In the genomic region with DNA sequence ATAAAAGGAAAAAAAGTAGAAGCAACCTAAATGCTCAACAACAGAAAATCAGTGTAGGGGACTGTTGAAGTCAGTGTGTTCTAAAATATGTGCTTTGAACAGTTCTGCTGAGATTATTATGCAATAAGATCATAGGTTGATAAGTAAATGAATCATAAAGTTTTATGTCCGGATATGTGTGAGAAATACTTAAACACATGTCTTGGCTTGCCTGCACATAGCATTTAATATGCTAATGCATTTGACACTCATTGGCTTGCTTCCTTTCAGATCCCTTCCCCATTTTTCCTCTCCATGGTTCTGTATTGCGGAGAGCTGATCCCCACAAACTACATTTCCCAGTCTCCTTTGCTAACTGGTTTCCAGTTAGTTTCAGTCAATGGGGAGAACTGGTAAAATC, we compare ENCODE assay signal across 25 cellular contexts.
DNase-seq lines count a peak whose midpoint lies in the region; ATAC-seq and TF ChIP-seq lines count a peak whose summit lies in the region.
"Had no signal": no experiment of that assay in that cellular context is flagged by ENCODE, and none has a peak within 500 bp of the region (broad histone marks: within the 10 kb centered on the region; RNA-seq: fewer than 3 reads in every experiment).

No MANE protein-coding gene starts in this region.

- H3K4me2 ChIP-seq in PC-3 (ENCODE audit: low read length): no peak overlapping the region

- H3K27me3 ChIP-seq in PC-3 (ENCODE audit: low read length) (no peaks in the 10 kb centered on the region), esophagus squamous epithelium (no peaks in the 10 kb centered on the region), left lung (no peaks in the 10 kb centered on the region)
- H3K27me3 ChIP-seq: ascending aorta, pancreas, upper lobe of left lung had no signal

- no peaks in the 10 kb centered on the region for H3F3A ChIP-seq in PC-3 (ENCODE audit: low read length, unreplicated experiment)

- no peak for TF ChIP-seq POLR2A in esophagus squamous epithelium (IDR thresholded peaks at IDR 0.05)

- no peaks in the 10 kb centered on the region for H3K4me1 Mint-ChIP-seq in osteocyte (ENCODE audit: unreplicated experiment)
- H3K4me1 Mint-ChIP-seq: activated CD4-positive, alpha-beta memory T cell treated with anti-CD3 and anti-CD28 coated beads, Interleukin-2, amount 10 ng/mL, durations not matched to agents 7 days and 5 days; naive B cell; T-helper 17 cell had no signal

- intact Hi-C loops in PC-3 (cut with micrococcal nuclease) (no loop called here), esophagus squamous epithelium (cut with DNase I) (no loop called here), mucosa of descending colon (cut with DNase I, micrococcal nuclease) (no loop called here), left lung (cut with DNase I) (no loop called here)

- H4K20me1 ChIP-seq in PC-3 (ENCODE audit: low read length): no peaks in the 10 kb centered on the region

- no TSS peak for BruUV-seq in PC-3 (replicated peaks; lab: Mats Ljungman, UMichigan)

- no peak overlapping the region for H3K27ac Mint-ChIP-seq in osteocyte (ENCODE audit: unreplicated experiment)
- H3K27ac Mint-ChIP-seq: activated CD4-positive, alpha-beta memory T cell treated with anti-CD3 and anti-CD28 coated beads, Interleukin-2, amount 10 ng/mL, durations not matched to agents 7 days and 5 days; naive B cell; stimulated activated naive CD8-positive, alpha-beta T cell treated with anti-CD3 and anti-CD28 coated beads, Interleukin-15, Interleukin-2, amounts not matched to agents 100 ng/mL and 50 ng/mL, for 24 hours; T-helper 17 cell had no signal

- no peaks in the 10 kb centered on the region for H3K79me2 ChIP-seq in PC-3 (ENCODE audit: low read length)

- ATAC-seq in PC-3: peak; percentile 66
- peak; percentile 68 for ATAC-seq in mucosa of descending colon
- ATAC-seq in left lung: no peak
- no peak for ATAC-seq in GM19324 (IDR thresholded peaks at IDR 0.05; ENCODE audit: low FRiP score, unreplicated experiment)
- ATAC-seq: heart left ventricle, pancreas, sciatic nerve, T-helper 17 cell had no signal

- H3K9me3 ChIP-seq in PC-3 (ENCODE audit: low read length): no peaks in the 10 kb centered on the region
- H3K9me3 ChIP-seq in esophagus squamous epithelium: no peaks in the 10 kb centered on the region
- no peaks in the 10 kb centered on the region for H3K9me3 ChIP-seq in mucosa of descending colon
- no peaks in the 10 kb centered on the region for H3K9me3 ChIP-seq in left lung
- H3K9me3 ChIP-seq: ascending aorta, heart left ventricle, pancreas, upper lobe of left lung had no signal

- 45 to 55% methylated on average over 2 of the region's 2 CpGs for WGBS in esophagus squamous epithelium, 2 donors

- no peaks in the 10 kb centered on the region for H3K36me3 Mint-ChIP-seq in osteocyte (ENCODE audit: unreplicated experiment)
- H3K36me3 Mint-ChIP-seq: naive B cell had no signal

- no peaks in the 10 kb centered on the region for H3K9me2 ChIP-seq in PC-3 (replicated peaks; ENCODE audit: low read length)

- H3K27ac ChIP-seq in PC-3 (ENCODE audit: low read length) (no peak overlapping the region), esophagus squamous epithelium (peak overlapping the region in 3 of 4 donors; percentile 18 to 42 (median 40)), left lung (no peak overlapping the region)
- H3K27ac ChIP-seq: ascending aorta, coronary artery, heart left ventricle, pancreas, upper lobe of left lung, WERI-Rb-1 had no signal

- peak; percentile 73 for DNase-seq in ELR (ENCODE audit: low read depth)
- peak; percentile 63 for DNase-seq in PC-3
- no peak for DNase-seq in esophagus squamous epithelium (lab: John Stamatoyannopoulos, UW)
- peak in 1 of 3 donors; percentile 17 for DNase-seq in mucosa of descending colon
- DNase-seq in SW 1271 (lab: John Stamatoyannopoulos, UW): no peak
- DNase-seq in left lung: no peak
- no peak for DNase-seq in osteocyte (ENCODE audit: extremely low spot score, unreplicated experiment)
- DNase-seq: activated CD4-positive, alpha-beta memory T cell treated with anti-CD3 and anti-CD28 coated beads, Interleukin-2, amount 10 ng/mL, durations not matched to agents 7 days and 5 days; activated naive CD4-positive, alpha-beta T cell treated with Interleukin-2 at 50 U/mL for 16 hours; activated T-cell treated with anti-CD3 and anti-CD28 coated beads, Interleukin-2, amount 50 U/mL, for 1 hour; heart left ventricle; naive B cell; NCI-H2029 treated with DMSO at 0.1 percent for 48 hours; pancreas; Right ventricle myocardium superior; stimulated activated CD4-positive, alpha-beta T cell treated with anti-CD3 and anti-CD28 coated beads, Interleukin-1b, Interleukin-23, amount 100 ng/mL, for 48 hours; T-helper 17 cell; upper lobe of left lung; WERI-Rb-1 had no signal

- H3K4me3 Mint-ChIP-seq in osteocyte (ENCODE audit: unreplicated experiment): no peak overlapping the region
- H3K4me3 Mint-ChIP-seq: activated CD4-positive, alpha-beta memory T cell treated with anti-CD3 and anti-CD28 coated beads, Interleukin-2, amount 10 ng/mL, durations not matched to agents 7 days and 5 days; naive B cell; stimulated activated naive CD8-positive, alpha-beta T cell treated with anti-CD3 and anti-CD28 coated beads, Interleukin-15, Interleukin-2, amounts not matched to agents 100 ng/mL and 50 ng/mL, for 24 hours; T-helper 17 cell had no signal

- POLR2A ChIA-PET in PC-3 (lab: Charles Lee; ENCODE audit: unreplicated experiment): no interaction called here

- H3K9me3 Mint-ChIP-seq in osteocyte (ENCODE audit: unreplicated experiment): no peaks in the 10 kb centered on the region
- H3K9me3 Mint-ChIP-seq: stimulated activated naive CD8-positive, alpha-beta T cell treated with anti-CD3 and anti-CD28 coated beads, Interleukin-15, Interleukin-2, amounts not matched to agents 100 ng/mL and 50 ng/mL, for 24 hours had no signal

- no peak overlapping the region for H2AFZ ChIP-seq in PC-3 (ENCODE audit: low read length)

- H3K27me3 Mint-ChIP-seq in osteocyte (ENCODE audit: unreplicated experiment): peaks cover 2% of the 10 kb centered on the region
- H3K27me3 Mint-ChIP-seq: activated CD4-positive, alpha-beta memory T cell treated with anti-CD3 and anti-CD28 coated beads, Interleukin-2, amount 10 ng/mL, durations not matched to agents 7 days and 5 days; stimulated activated naive CD8-positive, alpha-beta T cell treated with anti-CD3 and anti-CD28 coated beads, Interleukin-15, Interleukin-2, amounts not matched to agents 100 ng/mL and 50 ng/mL, for 24 hours; T-helper 17 cell had no signal

- peaks cover 10% of the 10 kb centered on the region for H3K4me1 ChIP-seq in PC-3 (ENCODE audit: insufficient read depth, low read length)
- H3K4me1 ChIP-seq in esophagus squamous epithelium: peaks cover 0 to 31% (median 9%) of the 10 kb centered on the region in 3 donors
- H3K4me1 ChIP-seq in mucosa of descending colon (ENCODE audit: low read depth): peaks cover 23% of the 10 kb centered on the region
- H3K4me1 ChIP-seq in left lung: no peaks in the 10 kb centered on the region
- H3K4me1 ChIP-seq: ascending aorta, heart left ventricle, pancreas had no signal

- H3K4me3 ChIP-seq in PC-3 (ENCODE audit: low read length) (no peak overlapping the region), esophagus squamous epithelium (no peak overlapping the region), mucosa of descending colon (no peak overlapping the region), left lung (no peak overlapping the region)
- H3K4me3 ChIP-seq: ascending aorta, coronary artery, heart left ventricle, lung, pancreas, upper lobe of left lung had no signal

- CTCF ChIA-PET in PC-3 (lab: Charles Lee): no interaction called here

- TF ChIP-seq CTCF in PC-3 (conservative IDR thresholded peaks at IDR 0.05; ENCODE audit: low read depth, low read length) (no peak), esophagus squamous epithelium (IDR thresholded peaks at IDR 0.05) (no peak), mucosa of descending colon (IDR thresholded peaks at IDR 0.05) (no peak), left lung (IDR thresholded peaks at IDR 0.05) (no peak), osteocyte (IDR thresholded peaks at IDR 0.05) (no peak)

- H3K36me3 ChIP-seq in PC-3 (ENCODE audit: low read depth, low read length) (no peaks in the 10 kb centered on the region), esophagus squamous epithelium (no peaks in the 10 kb centered on the region), mucosa of descending colon (ENCODE audit: low read depth) (no peaks in the 10 kb centered on the region), left lung (no peaks in the 10 kb centered on the region)
- H3K36me3 ChIP-seq: ascending aorta, heart left ventricle, pancreas, upper lobe of left lung, WERI-Rb-1 had no signal

- H3K9ac ChIP-seq in PC-3 (ENCODE audit: low read length): no peak overlapping the region

Comparison
In these comparisons a context has a peak if more than half of its experiments do, and no peak if none do; other contexts are left out.
1. DNase-seq: peak in ELR (single experiment) and PC-3 (single experiment); none in esophagus squamous epithelium (single experiment), SW 1271 (0 of 2), left lung (0 of 2) and osteocyte (single experiment).
2. ATAC-seq: peak in PC-3 (single experiment) and mucosa of descending colon (single experiment); none in left lung (single experiment) and GM19324 (single experiment).
3. H3K27ac ChIP-seq: peak in esophagus squamous epithelium (3 of 4); none in PC-3 (single experiment) and left lung (0 of 2).